14 cellular contexts compared by ENCODE assay signal in genomic region chr4:24645765-24646550, GRCh38.
"Had no signal": no experiment of that assay in that cellular context is flagged by ENCODE, and none has a peak within 500 bp of the region (broad histone marks: within the 10 kb centered on the region; RNA-seq: fewer than 3 reads in every experiment).

No MANE protein-coding gene starts in this region.

- H3K36me3 ChIP-seq: esophagus squamous epithelium, heart right ventricle, neural progenitor cell, ovary had no signal

- FAIRE-seq: frontal cortex, islet of Langerhans had no signal

- H3K9me3 ChIP-seq: ovary, testis had no signal

- H3K4me3 ChIP-seq: heart right ventricle, neural progenitor cell, ovary, testis had no signal

- H3K4me2 ChIP-seq: neural progenitor cell had no signal

- H3K4me1 ChIP-seq: testis had no signal

- DNase-seq: activated CD4-positive, alpha-beta T cell treated with anti-CD3 and anti-CD28 coated beads, Interleukin-2, amount 50 U/mL, for 48 hours; activated CD4-positive, CD25-positive, alpha-beta regulatory T cell treated with anti-CD3 and anti-CD28 coated beads, Interleukin-2, amount 50 U/mL, for 72 hours; activated gamma-delta T cell treated with Interleukin-2 at 50 U/mL for 16 hours; activated naive CD8-positive, alpha-beta T cell treated with anti-CD3 and anti-CD28 coated beads for 36 hours; activated T-cell treated with anti-CD3 and anti-CD28 coated beads, Interleukin-2, amount 50 U/mL, for 48 hours; anterior cingulate cortex; esophagus squamous epithelium; heart right ventricle; ovary; stimulated activated CD4-positive, alpha-beta T cell treated with anti-CD3 and anti-CD28 coated beads, Interleukin-4, amount 100 ng/mL, for 1 hour; testis had no signal

- H2AFZ ChIP-seq: neural progenitor cell had no signal

- H3K27me3 ChIP-seq: heart right ventricle, neural progenitor cell, ovary, testis had no signal

- H3K27ac ChIP-seq: esophagus squamous epithelium, heart right ventricle, neural progenitor cell, ovary, testis had no signal

- H3K9ac ChIP-seq: neural progenitor cell had no signal
